ENCODE assay signal across 15 cellular contexts in genomic region chr21:18522181-18522771, GRCh38.
DNase-seq lines count a peak whose midpoint lies in the region; ATAC-seq and TF ChIP-seq lines count a peak whose summit lies in the region.
"Had no signal": no experiment of that assay in that cellular context is flagged by ENCODE, and none has a peak within 500 bp of the region (broad histone marks: within the 10 kb centered on the region; RNA-seq: fewer than 3 reads in every experiment).

No MANE protein-coding gene starts in this region.

- H3K14ac ChIP-seq in mesenchymal stem cell (ENCODE audit: low read length in 2 of 2) = no peak overlapping the region

- H4K8ac ChIP-seq in mesenchymal stem cell (ENCODE audit: low read length) = no peak overlapping the region

- H2AK5ac ChIP-seq in mesenchymal stem cell (ENCODE audit: low read length, severe bottlenecking) = no peak overlapping the region

- no peak overlapping the region for H3K27ac Mint-ChIP-seq in WTC11
- no peak overlapping the region for H3K27ac Mint-ChIP-seq in Calu3 (ENCODE audit: unreplicated experiment)
- H3K27ac Mint-ChIP-seq in CD14-positive monocyte = no peak overlapping the region
- H3K27ac Mint-ChIP-seq: CD8-positive, alpha-beta T cell; stimulated activated effector memory CD8-positive, alpha-beta T cell treated with anti-CD3 and anti-CD28 coated beads, Interleukin-12 subunit alpha, Interleukin-12 subunit beta, amount 100 ng/mL, for 72 hours; T-helper 17 cell had no signal

- H3K9me3 Mint-ChIP-seq in WTC11 (no peaks in the 10 kb centered on the region), Calu3 (ENCODE audit: low read depth, unreplicated experiment) (no peaks in the 10 kb centered on the region), CD14-positive monocyte (peaks cover 0 to 4% (median 2%) of the 10 kb centered on the region in 7 donors)

- CTCF ChIA-PET in WTC11 (lab: Charles Lee) = no interaction called here
- CTCF ChIA-PET in Calu3 (lab: Charles Lee) = no interaction called here

- no peak overlapping the region for H3K18ac ChIP-seq in mesenchymal stem cell (ENCODE audit: low read depth in 1 of 2, low read length in 2 of 2)

- no peak overlapping the region for H2BK12ac ChIP-seq in mesenchymal stem cell (ENCODE audit: low read length in 2 of 2)

- no peak overlapping the region for H3K9ac ChIP-seq in mesenchymal stem cell (ENCODE audit: low read length)

- BruUV-seq in Calu3 (replicated peaks; lab: Mats Ljungman, UMichigan) = no TSS peak

- no peaks in the 10 kb centered on the region for H3K4me1 ChIP-seq in mesenchymal stem cell (ENCODE audit: control insufficient read depth, insufficient read depth, low read depth, low read length)

- H3K27me3 ChIP-seq in mesenchymal stem cell (ENCODE audit: control insufficient read depth in 1 of 2, insufficient read depth in 1 of 2, low read length in 2 of 2) = peaks cover 0 to 2% of the 10 kb centered on the region in 2 experiments

- no peak overlapping the region for H2AFZ ChIP-seq in mesenchymal stem cell (ENCODE audit: low read depth, low read length)

- intact Hi-C loops in Calu3 (cut with micrococcal nuclease; ENCODE audit: unreplicated experiment) (no loop called here), CD14-positive monocyte (cut with micrococcal nuclease) (no loop called here)

- peak; percentile 67 for DNase-seq in COR-L47 (lab: John Stamatoyannopoulos, UW)
- peak; percentile 5 for DNase-seq in NCI-H1105 (lab: John Stamatoyannopoulos, UW)
- DNase-seq in WTC11 (ENCODE audit: low spot score) = no peak
- peak; percentile 4 for DNase-seq in mesenchymal stem cell
- no peak for DNase-seq in Calu3
- DNase-seq in CD14-positive monocyte (ENCODE audit: low spot score) = no peak
- DNase-seq in mesenteric fat pad (ENCODE audit: low spot score) = no peak
- DNase-seq in HT-29 (ENCODE audit: low spot score) = no peak
- DNase-seq: activated naive CD4-positive, alpha-beta T cell; CD8-positive, alpha-beta T cell; KG1; nucleus accumbens; T-helper 17 cell had no signal

- H3K23ac ChIP-seq in mesenchymal stem cell (ENCODE audit: low read length in 2 of 2) = no peak overlapping the region

- no peaks in the 10 kb centered on the region for H3K36me3 ChIP-seq in mesenchymal stem cell (ENCODE audit: control insufficient read depth in 1 of 2, insufficient read depth in 2 of 2, low read depth in 1 of 2, low read length in 2 of 2)

- no peak overlapping the region for H3K27ac ChIP-seq in mesenchymal stem cell (ENCODE audit: low read length, poor library complexity, severe bottlenecking)
- H3K27ac ChIP-seq: coronary artery had no signal

- no peaks in the 10 kb centered on the region for H3K36me3 Mint-ChIP-seq in WTC11
- no peaks in the 10 kb centered on the region for H3K36me3 Mint-ChIP-seq in Calu3 (ENCODE audit: insufficient read depth, unreplicated experiment)
- H3K36me3 Mint-ChIP-seq in CD14-positive monocyte = no peaks in the 10 kb centered on the region
- H3K36me3 Mint-ChIP-seq: CD8-positive, alpha-beta T cell; stimulated activated effector memory CD8-positive, alpha-beta T cell treated with anti-CD3 and anti-CD28 coated beads, Interleukin-12 subunit alpha, Interleukin-12 subunit beta, amount 100 ng/mL, for 72 hours had no signal

- peak; percentile 43; the same call in 1 of the 2 replicates for ATAC-seq in WTC11
- ATAC-seq: CD8-positive, alpha-beta T cell; stimulated activated effector memory CD8-positive, alpha-beta T cell treated with anti-CD3 and anti-CD28 coated beads, Interleukin-12 subunit alpha, Interleukin-12 subunit beta, amount 100 ng/mL, for 72 hours; T-helper 17 cell had no signal

- H3K4me3 Mint-ChIP-seq in WTC11 (no peak overlapping the region), Calu3 (ENCODE audit: low read depth, unreplicated experiment) (no peak overlapping the region), CD14-positive monocyte (no peak overlapping the region)
- H3K4me3 Mint-ChIP-seq: CD8-positive, alpha-beta T cell; stimulated activated effector memory CD8-positive, alpha-beta T cell treated with anti-CD3 and anti-CD28 coated beads, Interleukin-12 subunit alpha, Interleukin-12 subunit beta, amount 100 ng/mL, for 72 hours; T-helper 17 cell had no signal

- H2BK120ac ChIP-seq in mesenchymal stem cell (ENCODE audit: low read depth, low read length) = no peak overlapping the region

- H3K79me1 ChIP-seq in mesenchymal stem cell (replicated peaks; ENCODE audit: low read length, poor library complexity, severe bottlenecking) = no peaks in the 10 kb centered on the region

- H3K9me3 ChIP-seq in mesenchymal stem cell (ENCODE audit: control insufficient read depth, low read length) = no peaks in the 10 kb centered on the region

- WGBS in mesenchymal stem cell = 89% methylated on average over 1 of the region's 5 CpGs

- H2BK15ac ChIP-seq in mesenchymal stem cell (ENCODE audit: low read depth, poor library complexity, severe bottlenecking) = no peak overlapping the region

- H3K27me3 Mint-ChIP-seq in WTC11 (ENCODE audit: low read depth) (no peaks in the 10 kb centered on the region), Calu3 (ENCODE audit: unreplicated experiment) (no peaks in the 10 kb centered on the region), CD14-positive monocyte (ENCODE audit: low read depth in 3 of 3) (no peaks in the 10 kb centered on the region)
- H3K27me3 Mint-ChIP-seq: T-helper 17 cell had no signal

- TF ChIP-seq CTCF in WTC11 (IDR thresholded peaks at IDR 0.05) (no peak), Calu3 (IDR thresholded peaks at IDR 0.05; ENCODE audit: unreplicated experiment) (no peak), CD14-positive monocyte (IDR thresholded peaks at IDR 0.05) (no peak)

- H3K4me3 ChIP-seq in mesenchymal stem cell (ENCODE audit: insufficient read depth in 1 of 2, low read depth in 1 of 2, low read length in 2 of 2) = no peak overlapping the region
- H3K4me3 ChIP-seq: coronary artery had no signal

- no peak overlapping the region for H4K91ac ChIP-seq in mesenchymal stem cell (ENCODE audit: low read length)

- no peak overlapping the region for H3K4ac ChIP-seq in mesenchymal stem cell (ENCODE audit: low read depth in 1 of 2, low read length in 2 of 2)

- POLR2A ChIA-PET in WTC11 (lab: Charles Lee) = no interaction called here

- H3K4me2 ChIP-seq in mesenchymal stem cell (ENCODE audit: low read length, poor library complexity, severe bottlenecking) = no peak overlapping the region

- H2BK5ac ChIP-seq in mesenchymal stem cell (ENCODE audit: low read depth, low read length, poor library complexity, severe bottlenecking) = no peak overlapping the region

- H3K4me1 Mint-ChIP-seq in WTC11 (no peaks in the 10 kb centered on the region), Calu3 (ENCODE audit: low read depth, unreplicated experiment) (no peaks in the 10 kb centered on the region), CD14-positive monocyte (no peaks in the 10 kb centered on the region)
- H3K4me1 Mint-ChIP-seq: stimulated activated effector memory CD8-positive, alpha-beta T cell treated with anti-CD3 and anti-CD28 coated beads, Interleukin-12 subunit alpha, Interleukin-12 subunit beta, amount 100 ng/mL, for 72 hours; T-helper 17 cell had no signal

TF ChIP-seq in WTC11, 78 proteins besides CTCF, POLR2A, EP300 and RAD21 (continues in another document):
- TF ChIP-seq ARID4B (CRISPR knock-in tag; IDR thresholded peaks at IDR 0.05; ENCODE audit: borderline replicate concordance) (no peak), GABPB1 (CRISPR knock-in tag; IDR thresholded peaks at IDR 0.05) (no peak), ZBTB21 (CRISPR knock-in tag; IDR thresholded peaks at IDR 0.05; ENCODE audit: borderline replicate concordance) (no peak), MXD4 (CRISPR knock-in tag; IDR thresholded peaks at IDR 0.05; ENCODE audit: borderline replicate concordance) (no peak), ELF4 (CRISPR knock-in tag; IDR thresholded peaks at IDR 0.05; ENCODE audit: low read depth) (no peak), IRF2 (CRISPR knock-in tag; IDR thresholded peaks at IDR 0.05; ENCODE audit: borderline replicate concordance, low read depth) (no peak), ZNF138 (CRISPR knock-in tag; conservative IDR thresholded peaks at IDR 0.05) (no peak), TEAD1 (CRISPR knock-in tag; IDR thresholded peaks at IDR 0.05) (no peak)

Comparison
In these comparisons a context has a peak if more than half of its experiments do, and no peak if none do; other contexts are left out.
1. DNase-seq: peak in COR-L47 (single experiment), NCI-H1105 (single experiment) and mesenchymal stem cell (single experiment); none in WTC11 (single experiment), Calu3 (single experiment), CD14-positive monocyte (single experiment), mesenteric fat pad (single experiment) and HT-29 (single experiment).